Comparison of ENCODE assay signal across 20 cellular contexts in genomic region chr17:39787743-39788484, GRCh38. TPM values are rescaled to one million over a fixed set of nuclear protein-coding genes. Genes with fewer than 3 reads are reported as not detected.
DNase-seq lines count a peak whose midpoint lies in the region; ATAC-seq and TF ChIP-seq lines count a peak whose summit lies in the region.
"Had no signal": no experiment of that assay in that cellular context is flagged by ENCODE, and none has a peak within 500 bp of the region (broad histone marks: within the 10 kb centered on the region; RNA-seq: fewer than 3 reads in every experiment).

No MANE protein-coding gene starts in this region.

- ATAC-seq in activated T-cell treated with anti-CD3 and anti-CD28 coated beads, Interleukin-2, amount 50 U/mL, for 72 hours (replicated peaks in 1 of 2), result no peak
- ATAC-seq in GM19455 (IDR thresholded peaks at IDR 0.05; ENCODE audit: unreplicated experiment), result no peak
- ATAC-seq: PC-3 had no signal

- no peak for DNase-seq in activated T-cell treated with anti-CD3 and anti-CD28 coated beads, Interleukin-2, amount 50 U/mL, for 72 hours
- no peak for DNase-seq in activated T-cell treated with anti-CD3 and anti-CD28 coated beads, Interleukin-2, amount 50 U/mL, for 48 hours
- DNase-seq in NCI-H226 (peak; percentile 26), epithelial cell of esophagus (ENCODE audit: low read depth) (peak; percentile 73), renal cortical epithelial cell (ENCODE audit: low read depth) (peak; percentile 24), AG08395 (ENCODE audit: low spot score) (no peak), germinal center (ENCODE audit: low spot score) (no peak)
- DNase-seq: activated CD4-positive, alpha-beta T cell treated with anti-CD3 and anti-CD28 coated beads for 4 hours; activated naive CD4-positive, alpha-beta T cell; Kasumi-1; kidney glomerular epithelial cell; NCI-H1105; NCI-H748 treated with DMSO at 0.1 percent for 48 hours; PC-3; thyroid gland had no signal

- peaks cover 17 to 38% of the 10 kb centered on the region in 2 donors for H3K36me3 Mint-ChIP-seq in activated T-cell treated with anti-CD3 and anti-CD28 coated beads, Interleukin-2, amount 50 U/mL, for 72 hours (ENCODE audit: insufficient read depth in 2 of 2)
- H3K36me3 Mint-ChIP-seq: mesothelial cell of epicardium had no signal

- no peaks in the 10 kb centered on the region for H3K9me3 Mint-ChIP-seq in activated T-cell treated with anti-CD3 and anti-CD28 coated beads, Interleukin-2, amount 50 U/mL, for 72 hours
- H3K9me3 Mint-ChIP-seq: mesothelial cell of epicardium had no signal

- H3K4me3 ChIP-seq in epithelial cell of esophagus (ENCODE audit: low read length), result no peak overlapping the region
- H3K4me3 ChIP-seq: HAP-1, thyroid gland had no signal

- no peak for TF ChIP-seq CTCF in epithelial cell of esophagus (IDR thresholded peaks at IDR 0.05; ENCODE audit: insufficient read depth, low read depth, low read length, missing control alignments)

- H3K27me3 Mint-ChIP-seq in activated T-cell treated with anti-CD3 and anti-CD28 coated beads, Interleukin-2, amount 50 U/mL, for 72 hours (ENCODE audit: low read depth), result no peaks in the 10 kb centered on the region

- peaks cover 56% of the 10 kb centered on the region for H3K4me1 Mint-ChIP-seq in activated T-cell treated with anti-CD3 and anti-CD28 coated beads, Interleukin-2, amount 50 U/mL, for 72 hours (ENCODE audit: low read depth)

- H3K4me3 Mint-ChIP-seq in activated T-cell treated with anti-CD3 and anti-CD28 coated beads, Interleukin-2, amount 50 U/mL, for 72 hours, result no peak overlapping the region
- H3K4me3 Mint-ChIP-seq: mesothelial cell of epicardium had no signal

- H3K27ac Mint-ChIP-seq in activated T-cell treated with anti-CD3 and anti-CD28 coated beads, Interleukin-2, amount 50 U/mL, for 72 hours, result peak overlapping the region; percentile 40
- H3K27ac Mint-ChIP-seq: CD14-positive monocyte, mesothelial cell of epicardium had no signal

RNA-seq across cellular contexts. Expression of gene GRB7, which starts 50.2 kb away (rescaled TPM):
- total RNA-seq in activated T-cell treated with anti-CD3 and anti-CD28 coated beads, Interleukin-2, amount 50 U/mL, for 72 hours, result 1 to 10 TPM; 3.5 to 6.0 TPM
- 10.8 and 25.7 TPM in 2 replicates for total RNA-seq in renal cortical epithelial cell
- total RNA-seq: pulmonary artery endothelial cell had no signal

RNA-seq across cellular contexts. Expression of gene MIEN1, which starts 57.6 kb away (rescaled TPM):
- total RNA-seq in activated T-cell treated with anti-CD3 and anti-CD28 coated beads, Interleukin-2, amount 50 U/mL, for 72 hours, result 10 to 100 TPM; 39.4 to 40.1 TPM
- 12.7 and 17.7 TPM in 2 replicates for total RNA-seq in renal cortical epithelial cell

Comparison
In these comparisons a context has a peak if more than half of its experiments do, and no peak if none do; other contexts are left out.
1. DNase-seq: peak in NCI-H226 (single experiment), epithelial cell of esophagus (single experiment) and renal cortical epithelial cell (single experiment); none in activated T-cell treated with anti-CD3 and anti-CD28 coated beads, Interleukin-2, amount 50 U/mL, for 72 hours (0 of 2), activated T-cell treated with anti-CD3 and anti-CD28 coated beads, Interleukin-2, amount 50 U/mL, for 48 hours (0 of 2), AG08395 (single experiment) and germinal center (single experiment).